ENCODE assay signal across 16 cellular contexts in the genomic region with DNA sequence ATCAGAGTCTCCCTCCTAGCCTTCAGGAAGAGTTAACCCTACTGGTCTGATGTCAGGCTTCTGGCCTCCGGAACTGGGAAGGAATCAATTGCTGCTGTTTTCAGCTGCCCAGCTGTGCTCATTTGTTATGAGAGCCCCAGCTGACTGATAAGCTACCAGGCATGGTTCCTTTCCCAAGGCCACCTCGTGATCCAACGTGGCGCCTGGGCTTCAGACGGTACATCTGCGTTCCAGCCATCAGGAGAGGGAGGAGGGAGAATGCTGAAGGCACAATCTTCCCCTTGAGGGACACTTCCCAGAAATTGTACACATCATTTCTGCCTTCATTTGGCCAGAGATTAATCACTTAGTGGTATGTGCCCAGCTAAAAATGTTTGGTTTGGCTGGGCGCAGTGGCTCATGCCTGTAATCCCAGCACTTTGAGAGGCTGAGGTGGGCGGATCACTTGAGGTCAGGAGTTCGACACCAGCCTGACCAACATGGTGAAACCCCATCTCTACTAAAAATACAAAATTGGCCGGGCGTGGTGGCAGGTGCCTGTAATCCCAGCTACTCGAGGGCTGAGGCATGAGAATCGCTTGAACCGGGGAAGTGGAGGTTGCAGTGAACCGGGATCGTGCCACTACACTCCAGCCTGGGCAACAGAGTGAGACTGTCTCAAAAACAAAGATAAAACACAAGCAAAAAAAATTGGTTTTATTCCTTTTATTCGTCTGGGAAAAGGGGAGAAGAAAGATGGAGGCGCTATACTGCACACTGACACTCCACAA. TPM values are rescaled to one million over a fixed set of nuclear protein-coding genes. Genes with fewer than 3 reads are reported as not detected.
DNase-seq lines count a peak whose midpoint lies in the region; ATAC-seq and TF ChIP-seq lines count a peak whose summit lies in the region.
"Had no signal": no experiment of that assay in that cellular context is flagged by ENCODE, and none has a peak within 500 bp of the region (broad histone marks: within the 10 kb centered on the region; RNA-seq: fewer than 3 reads in every experiment).

No MANE protein-coding gene starts in this region.

- H3K36me3 Mint-ChIP-seq in activated CD8-positive, alpha-beta memory T cell treated with anti-CD3 and anti-CD28 coated beads, Interleukin-2, amount 10 ng/mL, durations not matched to agents 7 days and 5 days = no peaks in the 10 kb centered on the region
- H3K36me3 Mint-ChIP-seq in endodermal cell (ENCODE audit: low read depth) = no peaks in the 10 kb centered on the region

- H3K4ac ChIP-seq in mesenchymal stem cell (ENCODE audit: low read depth in 1 of 2, low read length in 2 of 2) = peak overlapping the region; percentile 54 to 93

- ATAC-seq in activated CD8-positive, alpha-beta memory T cell treated with anti-CD3 and anti-CD28 coated beads, Interleukin-2, amount 10 ng/mL, durations not matched to agents 7 days and 5 days = no peak
- ATAC-seq in HG03280 (IDR thresholded peaks at IDR 0.05; ENCODE audit: unreplicated experiment) = no peak
- ATAC-seq: A549, left lung had no signal

- CTCF ChIA-PET in activated CD8-positive, alpha-beta memory T cell treated with anti-CD3 and anti-CD28 coated beads, Interleukin-2, amount 10 ng/mL, durations not matched to agents 7 days and 5 days (lab: Charles Lee) = interaction anchor here (0.5 kb wide), 1 partner anchor 54 kb away, joined by 3 read pairs; no protein-coding TSS in a partner anchor

- 89 to 92% methylated on average over 16 to 18 of the region's 18 CpGs for WGBS in endodermal cell (ENCODE audit: insufficient coverage in 1 of 2, insufficient read length in 1 of 2), 2 experiments
- whole genome bisulfite sequencing in mesenchymal stem cell = 80% methylated on average over 16 of the region's 18 CpGs

- peak overlapping the region; percentile 99 for H2BK120ac ChIP-seq in mesenchymal stem cell (ENCODE audit: low read depth, low read length)

- H3K4me1 Mint-ChIP-seq in activated CD8-positive, alpha-beta memory T cell treated with anti-CD3 and anti-CD28 coated beads, Interleukin-2, amount 10 ng/mL, durations not matched to agents 7 days and 5 days = no peaks in the 10 kb centered on the region
- H3K4me1 Mint-ChIP-seq in endodermal cell = peaks cover 7% of the 10 kb centered on the region

- H3K36me3 ChIP-seq in endodermal cell (ENCODE audit: control insufficient read depth, insufficient read depth, low read length) (no peaks in the 10 kb centered on the region), mesenchymal stem cell (ENCODE audit: control insufficient read depth in 1 of 2, insufficient read depth in 2 of 2, low read depth in 1 of 2, low read length in 2 of 2) (no peaks in the 10 kb centered on the region)
- H3K36me3 ChIP-seq: left lung had no signal

- H3K4me2 ChIP-seq in mesenchymal stem cell (ENCODE audit: low read length, poor library complexity, severe bottlenecking) = no peak overlapping the region
- H3K4me2 ChIP-seq: A549 had no signal

- no peak overlapping the region for H4K8ac ChIP-seq in mesenchymal stem cell (ENCODE audit: low read length)

- no peak overlapping the region for H2BK15ac ChIP-seq in mesenchymal stem cell (ENCODE audit: low read depth, poor library complexity, severe bottlenecking)

- H3K4me3 Mint-ChIP-seq in activated CD8-positive, alpha-beta memory T cell treated with anti-CD3 and anti-CD28 coated beads, Interleukin-2, amount 10 ng/mL, durations not matched to agents 7 days and 5 days = no peak overlapping the region
- no peak overlapping the region for H3K4me3 Mint-ChIP-seq in endodermal cell
- H3K4me3 Mint-ChIP-seq: activated T-cell treated with anti-CD3 and anti-CD28 coated beads, Interleukin-2, amount 50 U/mL, for 24 hours had no signal

- no peaks in the 10 kb centered on the region for H3K9me3 Mint-ChIP-seq in activated CD8-positive, alpha-beta memory T cell treated with anti-CD3 and anti-CD28 coated beads, Interleukin-2, amount 10 ng/mL, durations not matched to agents 7 days and 5 days (ENCODE audit: low read depth)
- no peaks in the 10 kb centered on the region for H3K9me3 Mint-ChIP-seq in endodermal cell
- H3K9me3 Mint-ChIP-seq: activated T-cell treated with anti-CD3 and anti-CD28 coated beads, Interleukin-2, amount 50 U/mL, for 24 hours had no signal

- TF ChIP-seq CTCF in endodermal cell (conservative IDR thresholded peaks at IDR 0.05) (no peak), dorsolateral prefrontal cortex (IDR thresholded peaks at IDR 0.05 in 54 of 56, conservative IDR thresholded peaks at IDR 0.05 in 2 of 56; ENCODE audit: low read depth in 1 of 56, partially characterized antibody in 56 of 56) (no peak)

- intact Hi-C loops in dorsolateral prefrontal cortex (cut with DNase I) = no loop called here

- H3K4me1 ChIP-seq in endodermal cell (ENCODE audit: control insufficient read depth, insufficient read depth, low read length) (no peaks in the 10 kb centered on the region), mesenchymal stem cell (ENCODE audit: control insufficient read depth, insufficient read depth, low read depth, low read length) (peaks cover 35% of the 10 kb centered on the region)
- H3K4me1 ChIP-seq: A549, parathyroid adenoma had no signal

- H3K9me3 ChIP-seq in endodermal cell (ENCODE audit: control insufficient read depth, low read length) (no peaks in the 10 kb centered on the region), mesenchymal stem cell (ENCODE audit: control insufficient read depth, low read length) (no peaks in the 10 kb centered on the region)
- H3K9me3 ChIP-seq: A549, left lung had no signal

- peak overlapping the region; percentile 1 to 71 for H2BK12ac ChIP-seq in mesenchymal stem cell (ENCODE audit: low read length in 2 of 2)

- H3K27ac Mint-ChIP-seq in activated CD8-positive, alpha-beta memory T cell treated with anti-CD3 and anti-CD28 coated beads, Interleukin-2, amount 10 ng/mL, durations not matched to agents 7 days and 5 days = no peak overlapping the region
- H3K27ac Mint-ChIP-seq in endodermal cell = no peak overlapping the region
- H3K27ac Mint-ChIP-seq: activated T-cell treated with anti-CD3 and anti-CD28 coated beads, Interleukin-2, amount 50 U/mL, for 24 hours had no signal

- H3K9ac ChIP-seq in endodermal cell (ENCODE audit: extremely low read depth, low read length, poor library complexity, severe bottlenecking) (no peak overlapping the region), mesenchymal stem cell (ENCODE audit: low read length) (peak overlapping the region; percentile 63)
- H3K9ac ChIP-seq: parathyroid adenoma had no signal

- H3K27me3 Mint-ChIP-seq in activated CD8-positive, alpha-beta memory T cell treated with anti-CD3 and anti-CD28 coated beads, Interleukin-2, amount 10 ng/mL, durations not matched to agents 7 days and 5 days = peaks cover 45% of the 10 kb centered on the region
- no peaks in the 10 kb centered on the region for H3K27me3 Mint-ChIP-seq in endodermal cell (ENCODE audit: insufficient read depth)

- no peak overlapping the region for H2AFZ ChIP-seq in mesenchymal stem cell (ENCODE audit: low read depth, low read length)
- H2AFZ ChIP-seq: parathyroid adenoma had no signal

- peak overlapping the region; percentile 93 for H3K18ac ChIP-seq in mesenchymal stem cell (ENCODE audit: low read depth in 1 of 2, low read length in 2 of 2)

- H3K79me1 ChIP-seq in mesenchymal stem cell (replicated peaks; ENCODE audit: low read length, poor library complexity, severe bottlenecking) = no peaks in the 10 kb centered on the region

- DNase-seq in activated CD8-positive, alpha-beta memory T cell treated with anti-CD3 and anti-CD28 coated beads for 24 hours = peak; percentile 21
- no peak for DNase-seq in activated CD8-positive, alpha-beta memory T cell treated with anti-CD3 and anti-CD28 coated beads, Interleukin-2, amount 10 ng/mL, durations not matched to agents 7 days and 5 days
- peak; percentile 40 for DNase-seq in endodermal cell
- DNase-seq in mesenchymal stem cell = peak; percentile 89
- DNase-seq in ureter (ENCODE audit: low spot score) = peak; percentile 42
- DNase-seq in dorsolateral prefrontal cortex = no peak
- no peak for DNase-seq in effector CD4-positive, alpha-beta T cell
- DNase-seq: activated T-cell treated with anti-CD3 and anti-CD28 coated beads, Interleukin-2, amount 50 U/mL, for 24 hours; DMS79 treated with DMSO at 0.1 percent for 48 hours; left lung; NCI-H510A had no signal

- no peak overlapping the region for H2BK5ac ChIP-seq in mesenchymal stem cell (ENCODE audit: low read depth, low read length, poor library complexity, severe bottlenecking)

- H3K4me3 ChIP-seq in endodermal cell (ENCODE audit: low read length) (no peak overlapping the region), mesenchymal stem cell (ENCODE audit: insufficient read depth in 1 of 2, low read depth in 1 of 2, low read length in 2 of 2) (no peak overlapping the region), dorsolateral prefrontal cortex (no peak overlapping the region)
- H3K4me3 ChIP-seq: A549, left lung had no signal

- no peaks in the 10 kb centered on the region for H3K27me3 ChIP-seq in endodermal cell (ENCODE audit: control insufficient read depth, insufficient read depth, low read length, poor library complexity, severe bottlenecking)
- no peaks in the 10 kb centered on the region for H3K27me3 ChIP-seq in mesenchymal stem cell (ENCODE audit: control insufficient read depth in 1 of 2, insufficient read depth in 1 of 2, low read length in 2 of 2)
- peaks cover 0 to 8% (median 0%) of the 10 kb centered on the region in 45 donors for H3K27me3 ChIP-seq in dorsolateral prefrontal cortex

- H2AK5ac ChIP-seq in mesenchymal stem cell (ENCODE audit: low read length, severe bottlenecking) = no peak overlapping the region

- H3K23ac ChIP-seq in mesenchymal stem cell (ENCODE audit: low read length in 2 of 2) = no peak overlapping the region

- peak overlapping the region; percentile 87 for H4K91ac ChIP-seq in mesenchymal stem cell (ENCODE audit: low read length)

- no peak overlapping the region for H3K14ac ChIP-seq in mesenchymal stem cell (ENCODE audit: low read length in 2 of 2)

- H3K27ac ChIP-seq in endodermal cell (ENCODE audit: low read depth, low read length) (no peak overlapping the region), mesenchymal stem cell (ENCODE audit: low read length, poor library complexity, severe bottlenecking) (no peak overlapping the region), dorsolateral prefrontal cortex (peak overlapping the region in 1 of 59 donors; percentile 46)
- H3K27ac ChIP-seq: A549, HL-60, parathyroid adenoma, VCaP had no signal

RNA-seq across cellular contexts. Expression of gene ARMC9, which starts 10.5 kb away (rescaled TPM):
- 1 to 10 TPM in 1 of 2 experiments, under 1 TPM in 1; 0.88 to 3.2 TPM for total RNA-seq in activated CD8-positive, alpha-beta memory T cell treated with anti-CD3 and anti-CD28 coated beads, Interleukin-2, amount 10 ng/mL, durations not matched to agents 7 days and 5 days
- total RNA-seq in endodermal cell (10 to 100 TPM; 41.7 to 51.5 TPM), ureter (16.0 TPM), dorsolateral prefrontal cortex (10 to 100 TPM; 18.3 to 77.0 (median 52.4) TPM)
- polyA plus RNA-seq in endodermal cell (2013, experiment 1 of 2) = 25.5 TPM
- polyA plus RNA-seq in endodermal cell (2013, experiment 2 of 2) = 24.7 TPM
- 200 TPM for polyA plus RNA-seq in mesenchymal stem cell (2013, experiment 1 of 2)
- 202 TPM for polyA plus RNA-seq in mesenchymal stem cell (2013, experiment 2 of 2)

Comparison
In these comparisons a context has a peak if more than half of its experiments do, and no peak if none do; other contexts are left out.
1. DNase-seq: peak in activated CD8-positive, alpha-beta memory T cell treated with anti-CD3 and anti-CD28 coated beads for 24 hours (single experiment), endodermal cell (single experiment), mesenchymal stem cell (single experiment) and ureter (single experiment); none in activated CD8-positive, alpha-beta memory T cell treated with anti-CD3 and anti-CD28 coated beads, Interleukin-2, amount 10 ng/mL, durations not matched to agents 7 days and 5 days (single experiment), dorsolateral prefrontal cortex (0 of 10) and effector CD4-positive, alpha-beta T cell (single experiment).